In the genomic region with DNA sequence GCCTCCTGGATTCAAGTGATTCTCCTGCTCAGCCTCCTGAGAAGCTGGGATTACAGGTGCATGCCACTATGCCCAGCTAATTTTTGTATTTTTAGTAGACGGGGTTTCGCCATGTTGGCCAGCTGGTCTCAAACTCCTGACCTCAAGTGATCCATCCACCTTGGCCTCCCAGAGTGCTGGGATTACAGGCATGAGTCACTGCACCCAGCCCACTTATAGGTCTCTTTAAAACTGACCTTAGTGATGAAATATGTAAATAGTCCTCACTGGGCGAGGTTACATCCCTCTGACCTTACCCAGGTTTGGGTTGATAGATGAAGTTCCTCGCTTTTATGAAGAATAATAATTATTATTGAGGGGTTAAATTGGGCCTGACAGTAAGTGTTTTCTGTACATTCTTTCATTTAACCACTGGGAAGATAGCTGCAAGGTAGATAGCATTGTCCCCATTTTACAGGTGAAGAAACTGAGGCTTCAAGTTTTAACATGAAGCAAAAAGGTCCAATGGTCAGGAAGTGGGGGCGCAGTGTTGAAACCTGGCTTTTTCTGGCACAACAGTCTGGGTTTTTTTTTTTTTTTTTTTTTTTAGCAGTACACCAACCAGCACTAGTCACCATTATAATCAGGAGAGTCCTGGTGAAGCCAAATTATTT, we compare ENCODE assay signal across 24 cellular contexts.
DNase-seq lines count a peak whose midpoint lies in the region; TF ChIP-seq lines count a peak whose summit lies in the region.
"Had no signal": no experiment of that assay in that cellular context is flagged by ENCODE, and none has a peak within 500 bp of the region (broad histone marks: within the 10 kb centered on the region; RNA-seq: fewer than 3 reads in every experiment).

No MANE protein-coding gene starts in this region.

- peak; percentile 5 for DNase-seq in AG10803 (ENCODE audit: low read depth)
- peak; percentile 63 for DNase-seq in M059J (ENCODE audit: low read depth)
- DNase-seq in fibroblast of villous mesenchyme (ENCODE audit: low read depth) = peak; percentile 80
- DNase-seq in myocyte (ENCODE audit: low read depth) = peak; percentile 29
- DNase-seq in anterior cingulate cortex (lab: John Stamatoyannopoulos, UW) = no peak
- DNase-seq in NCI-H748 (lab: John Stamatoyannopoulos, UW; ENCODE audit: unreplicated experiment) = no peak
- no peak for DNase-seq in ovary
- DNase-seq: activated CD4-positive, alpha-beta memory T cell treated with anti-CD3 and anti-CD28 coated beads for 36 hours; activated CD8-positive, alpha-beta memory T cell treated with anti-CD3 and anti-CD28 coated beads, Interleukin-2, amount 50 U/mL, for 48 hours; aorta; cortex of kidney; DMS79 treated with DMSO at 0.1 percent for 48 hours; effector memory CD8-positive, alpha-beta T cell; erythroblast; left cardiac atrium; natural killer cell; NCI-H1092 treated with DMSO at 0.1 percent for 48 hours; NCI-H2029; NCI-H69; occipital lobe; RPMI8226; stimulated activated naive CD8-positive, alpha-beta T cell treated with anti-CD3 and anti-CD28 coated beads, Interleukin-15, amount 100 ng/mL, for 72 hours had no signal

- no peaks in the 10 kb centered on the region for H3K36me3 ChIP-seq in ovary

- no peak for TF ChIP-seq POLR2A in ovary (IDR thresholded peaks at IDR 0.05)

- WGBS in ovary, 3 donors = 84 to 94% (median 88%) methylated on average over 5 of the region's 5 CpGs

- TF ChIP-seq CTCF in AG10803 (conservative IDR thresholded peaks at IDR 0.05; ENCODE audit: low read length) = no peak
- TF ChIP-seq CTCF in fibroblast of villous mesenchyme (IDR thresholded peaks at IDR 0.05; ENCODE audit: insufficient read depth, low read depth, low read length) = no peak
- TF ChIP-seq CTCF in ovary (IDR thresholded peaks at IDR 0.05) = no peak

- H3K4me3 ChIP-seq in AG10803 (ENCODE audit: low read length) = no peak overlapping the region
- H3K4me3 ChIP-seq in fibroblast of villous mesenchyme (ENCODE audit: low read depth, low read length) = no peak overlapping the region
- no peak overlapping the region for H3K4me3 ChIP-seq in ovary
- H3K4me3 ChIP-seq: BLaER1 treated with 17β-estradiol and CSF1 and Interleukin-3, amounts not matched to agents 10 nM and 100 nM; skin epidermis had no signal

- TF ChIP-seq EP300 in ovary (IDR thresholded peaks at IDR 0.05) = no peak

- no peaks in the 10 kb centered on the region for H3K9me3 ChIP-seq in ovary
- H3K9me3 ChIP-seq: BLaER1 treated with 17β-estradiol and CSF1 and Interleukin-3, amounts not matched to agents 10 nM and 100 nM had no signal

- no peaks in the 10 kb centered on the region for H3K27me3 ChIP-seq in ovary
- H3K27me3 ChIP-seq: BLaER1 treated with 17β-estradiol and CSF1 and Interleukin-3, amounts not matched to agents 10 nM and 100 nM had no signal

- intact Hi-C loops in ovary (cut with DNase I) = no loop called here

- no peak overlapping the region for H3K27ac ChIP-seq in ovary
- H3K27ac ChIP-seq: BLaER1 treated with 17β-estradiol and CSF1 and Interleukin-3, amounts not matched to agents 10 nM and 100 nM; skin epidermis had no signal

- H3K4me1 ChIP-seq in ovary (ENCODE audit: insufficient read depth) = peaks cover 3% of the 10 kb centered on the region

Comparison
In these comparisons a context has a peak if more than half of its experiments do, and no peak if none do; other contexts are left out.
1. DNase-seq: peak in AG10803 (single experiment), M059J (single experiment), fibroblast of villous mesenchyme (single experiment) and myocyte (single experiment); none in anterior cingulate cortex (0 of 58), NCI-H748 (single experiment) and ovary (0 of 5).